In the genomic region with DNA sequence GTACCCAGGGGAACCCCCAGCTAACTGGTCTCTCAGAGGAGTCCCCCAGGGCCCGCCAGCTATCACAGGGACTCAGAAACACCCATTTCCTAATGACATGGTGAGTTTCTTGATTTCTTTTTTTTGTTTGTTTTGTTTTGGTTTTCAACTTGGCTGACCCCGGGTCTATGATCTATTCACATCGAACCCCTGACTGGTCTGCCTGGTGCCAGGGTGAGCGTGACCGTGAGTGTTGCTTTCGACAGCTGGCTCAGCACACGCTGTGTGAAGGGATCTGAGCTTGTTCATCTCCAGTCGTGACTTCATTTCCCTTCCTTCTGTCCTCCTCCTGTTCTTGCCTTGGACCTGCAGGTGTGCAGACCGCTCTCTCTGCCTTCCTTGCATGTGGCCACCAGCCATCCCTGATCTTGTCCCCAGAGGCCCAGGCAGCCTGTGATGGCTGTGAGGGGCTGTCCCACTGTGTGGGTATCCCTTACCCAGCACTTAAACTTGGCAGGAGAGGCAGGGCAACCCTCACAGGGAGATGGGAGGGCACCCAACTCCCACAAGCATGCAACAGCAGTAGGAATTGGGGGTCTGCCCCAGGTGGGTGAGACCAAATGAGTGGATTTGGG, we compare ENCODE assay signal across 31 cellular contexts. TPM values are rescaled to one million over a fixed set of nuclear protein-coding genes. Genes with fewer than 3 reads are reported as not detected.
DNase-seq lines count a peak whose midpoint lies in the region; ATAC-seq, FAIRE-seq and TF ChIP-seq lines count a peak whose summit lies in the region.
"Had no signal": no experiment of that assay in that cellular context is flagged by ENCODE, and none has a peak within 500 bp of the region (broad histone marks: within the 10 kb centered on the region; RNA-seq: fewer than 3 reads in every experiment).

No MANE protein-coding gene starts in this region.

- intact Hi-C loops in activated naive CD4-positive, alpha-beta T cell treated with anti-CD3 and anti-CD28 coated beads for 36 hours (cut with micrococcal nuclease), result loop anchor here (2.0 kb wide), 1 partner anchor 57 kb away; no protein-coding TSS in a partner anchor

- H3K36me3 Mint-ChIP-seq in activated naive CD4-positive, alpha-beta T cell treated with anti-CD3 and anti-CD28 coated beads, Interleukin-2, amount 10 ng/mL, durations not matched to agents 7 days and 5 days, result no peaks in the 10 kb centered on the region
- H3K36me3 Mint-ChIP-seq in activated naive CD4-positive, alpha-beta T cell treated with anti-CD3 and anti-CD28 coated beads for 36 hours (ENCODE audit: low read depth), result no peaks in the 10 kb centered on the region
- H3K36me3 Mint-ChIP-seq in endodermal cell (ENCODE audit: low read depth) (peaks cover 4% of the 10 kb centered on the region), neural progenitor cell (peaks cover 2% of the 10 kb centered on the region)
- H3K36me3 Mint-ChIP-seq: activated CD8-positive, alpha-beta memory T cell treated with anti-CD3 and anti-CD28 coated beads, Interleukin-2, amount 10 ng/mL, durations not matched to agents 7 days and 5 days had no signal

- 94 to 96% methylated on average over 6 to 9 of the region's 9 CpGs for WGBS in endodermal cell (ENCODE audit: insufficient coverage in 1 of 2, insufficient read length in 1 of 2), 2 experiments

- no peaks in the 10 kb centered on the region for H3K4me1 Mint-ChIP-seq in activated naive CD4-positive, alpha-beta T cell treated with anti-CD3 and anti-CD28 coated beads, Interleukin-2, amount 10 ng/mL, durations not matched to agents 7 days and 5 days
- H3K4me1 Mint-ChIP-seq in activated naive CD4-positive, alpha-beta T cell treated with anti-CD3 and anti-CD28 coated beads for 36 hours (ENCODE audit: low read depth), result no peaks in the 10 kb centered on the region
- H3K4me1 Mint-ChIP-seq in endodermal cell (peaks cover 4% of the 10 kb centered on the region), neural progenitor cell (peaks cover 21% of the 10 kb centered on the region)
- H3K4me1 Mint-ChIP-seq: activated naive CD8-positive, alpha-beta T cell treated with anti-CD3 and anti-CD28 coated beads, Interleukin-2, amount 50 U/mL, for 24 hours had no signal

- no peaks in the 10 kb centered on the region for H3K79me2 ChIP-seq in neural progenitor cell (ENCODE audit: low read depth)

- CTCF ChIA-PET in activated naive CD4-positive, alpha-beta T cell treated with anti-CD3 and anti-CD28 coated beads, Interleukin-2, amount 10 ng/mL, durations not matched to agents 7 days and 5 days (lab: Charles Lee), result interaction anchor here (0.6 to 1.1 kb wide), 2 partner anchors 18 to 63 kb away, joined by 3 to 4 read pairs; no protein-coding TSS in a partner anchor
- CTCF ChIA-PET in activated naive CD4-positive, alpha-beta T cell treated with anti-CD3 and anti-CD28 coated beads for 36 hours (lab: Charles Lee), result interaction anchor here (1.1 kb wide), 1 partner anchor 72 kb away, joined by 3 read pairs; no protein-coding TSS in a partner anchor

- ATAC-seq in GM19328 (IDR thresholded peaks at IDR 0.05; ENCODE audit: unreplicated experiment), result no peak
- ATAC-seq in GM18868 (IDR thresholded peaks at IDR 0.05; ENCODE audit: unreplicated experiment), result no peak
- no peak for ATAC-seq in HG03045 (IDR thresholded peaks at IDR 0.05; ENCODE audit: unreplicated experiment)
- ATAC-seq: activated CD8-positive, alpha-beta memory T cell treated with anti-CD3 and anti-CD28 coated beads, Interleukin-2, amount 10 ng/mL, durations not matched to agents 7 days and 5 days; activated T-cell treated with anti-CD3 and anti-CD28 coated beads, Interleukin-2, amount 50 U/mL, for 4 hours; Panc1 had no signal

- H3K27me3 ChIP-seq in endodermal cell (ENCODE audit: control insufficient read depth, insufficient read depth, low read length, poor library complexity, severe bottlenecking) (no peaks in the 10 kb centered on the region), neural progenitor cell (peaks cover 12% of the 10 kb centered on the region)
- H3K27me3 ChIP-seq: colonic mucosa, upper lobe of left lung had no signal

- H3K27ac ChIP-seq in endodermal cell (ENCODE audit: low read depth, low read length) (no peak overlapping the region), neural progenitor cell (no peak overlapping the region)
- H3K27ac ChIP-seq: colonic mucosa, psoas muscle, sigmoid colon, upper lobe of left lung had no signal

- H3K9me3 ChIP-seq in endodermal cell (ENCODE audit: control insufficient read depth, low read length) (no peaks in the 10 kb centered on the region), neural progenitor cell (ENCODE audit: low read depth) (no peaks in the 10 kb centered on the region)
- H3K9me3 ChIP-seq: colonic mucosa, psoas muscle, sigmoid colon, upper lobe of left lung had no signal

- no peaks in the 10 kb centered on the region for H4K20me1 ChIP-seq in neural progenitor cell (ENCODE audit: low read depth)

- no peaks in the 10 kb centered on the region for H3K27me3 Mint-ChIP-seq in activated naive CD4-positive, alpha-beta T cell treated with anti-CD3 and anti-CD28 coated beads, Interleukin-2, amount 10 ng/mL, durations not matched to agents 7 days and 5 days
- no peaks in the 10 kb centered on the region for H3K27me3 Mint-ChIP-seq in activated naive CD4-positive, alpha-beta T cell treated with anti-CD3 and anti-CD28 coated beads for 36 hours (ENCODE audit: low read depth)
- H3K27me3 Mint-ChIP-seq in endodermal cell (ENCODE audit: insufficient read depth), result peaks cover 27% of the 10 kb centered on the region
- H3K27me3 Mint-ChIP-seq in neural progenitor cell (ENCODE audit: insufficient read depth, low read depth), result peaks cover 9% of the 10 kb centered on the region
- H3K27me3 Mint-ChIP-seq: activated CD8-positive, alpha-beta memory T cell treated with anti-CD3 and anti-CD28 coated beads, Interleukin-2, amount 10 ng/mL, durations not matched to agents 7 days and 5 days; activated naive CD8-positive, alpha-beta T cell treated with anti-CD3 and anti-CD28 coated beads, Interleukin-2, amount 50 U/mL, for 24 hours; CD4-positive, alpha-beta memory T cell had no signal

- H3K9ac ChIP-seq in endodermal cell (ENCODE audit: extremely low read depth, low read length, poor library complexity, severe bottlenecking) (no peak overlapping the region), neural progenitor cell (no peak overlapping the region)

- H3K4me3 ChIP-seq in endodermal cell (ENCODE audit: low read length), result no peak overlapping the region
- H3K4me3 ChIP-seq in neural progenitor cell, result no peak overlapping the region
- H3K4me3 ChIP-seq: colonic mucosa, psoas muscle, sigmoid colon, upper lobe of left lung had no signal

- no peaks in the 10 kb centered on the region for H3K4me1 ChIP-seq in endodermal cell (ENCODE audit: control insufficient read depth, insufficient read depth, low read length)
- H3K4me1 ChIP-seq in neural progenitor cell, result peaks cover 8% of the 10 kb centered on the region
- H3K4me1 ChIP-seq: colonic mucosa had no signal

- no peak overlapping the region for H2AFZ ChIP-seq in neural progenitor cell (replicated peaks)

- no peak for DNase-seq in activated naive CD4-positive, alpha-beta T cell treated with anti-CD3 and anti-CD28 coated beads, Interleukin-2, amount 10 ng/mL, durations not matched to agents 7 days and 5 days
- no peak for DNase-seq in activated naive CD4-positive, alpha-beta T cell treated with anti-CD3 and anti-CD28 coated beads for 36 hours
- peak; percentile 41 for DNase-seq in endodermal cell
- no peak for DNase-seq in neural progenitor cell (ENCODE audit: low spot score)
- no peak for DNase-seq in GM19239 (ENCODE audit: insufficient read length, low spot score)
- DNase-seq: activated CD8-positive, alpha-beta memory T cell treated with anti-CD3 and anti-CD28 coated beads, Interleukin-2, amount 10 ng/mL, durations not matched to agents 7 days and 5 days; activated gamma-delta T cell; activated naive CD8-positive, alpha-beta T cell treated with anti-CD3 and anti-CD28 coated beads, Interleukin-2, amount 50 U/mL, for 24 hours; activated T-cell treated with anti-CD3 and anti-CD28 coated beads, Interleukin-2, amount 50 U/mL, for 4 hours; AML-193; CD4-positive, alpha-beta memory T cell; colonic mucosa; effector memory CD4-positive, alpha-beta T cell; hippocampal formation; left cardiac atrium; MM.1S; NCI-H2029 treated with DMSO at 0.1 percent for 48 hours; NCI-H526 treated with DMSO at 0.1 percent for 48 hours; psoas muscle; Right ventricle myocardium superior; sigmoid colon; stimulated activated CD4-positive, alpha-beta T cell treated with anti-CD3 and anti-CD28 coated beads, Interleukin-4, amount 100 ng/mL, for 24 hours; T-helper 2 cell; upper lobe of left lung had no signal

- H3F3A ChIP-seq in neural progenitor cell (ENCODE audit: low read depth), result peaks cover 13% of the 10 kb centered on the region

- no peak overlapping the region for H3K4me2 ChIP-seq in neural progenitor cell

- peak overlapping the region; percentile 73 for H3K27ac Mint-ChIP-seq in activated naive CD4-positive, alpha-beta T cell treated with anti-CD3 and anti-CD28 coated beads, Interleukin-2, amount 10 ng/mL, durations not matched to agents 7 days and 5 days
- no peak overlapping the region for H3K27ac Mint-ChIP-seq in activated naive CD4-positive, alpha-beta T cell treated with anti-CD3 and anti-CD28 coated beads for 36 hours
- no peak overlapping the region for H3K27ac Mint-ChIP-seq in endodermal cell
- peak overlapping the region; percentile 95 for H3K27ac Mint-ChIP-seq in neural progenitor cell
- H3K27ac Mint-ChIP-seq: activated CD8-positive, alpha-beta memory T cell treated with anti-CD3 and anti-CD28 coated beads, Interleukin-2, amount 10 ng/mL, durations not matched to agents 7 days and 5 days; activated naive CD8-positive, alpha-beta T cell treated with anti-CD3 and anti-CD28 coated beads, Interleukin-2, amount 50 U/mL, for 24 hours; CD4-positive, alpha-beta memory T cell had no signal

- no peaks in the 10 kb centered on the region for H3K36me3 ChIP-seq in endodermal cell (ENCODE audit: control insufficient read depth, insufficient read depth, low read length)
- no peaks in the 10 kb centered on the region for H3K36me3 ChIP-seq in neural progenitor cell
- H3K36me3 ChIP-seq: colonic mucosa had no signal

- no peaks in the 10 kb centered on the region for H3K9me3 Mint-ChIP-seq in activated naive CD4-positive, alpha-beta T cell treated with anti-CD3 and anti-CD28 coated beads, Interleukin-2, amount 10 ng/mL, durations not matched to agents 7 days and 5 days
- no peaks in the 10 kb centered on the region for H3K9me3 Mint-ChIP-seq in activated naive CD4-positive, alpha-beta T cell treated with anti-CD3 and anti-CD28 coated beads for 36 hours
- H3K9me3 Mint-ChIP-seq in endodermal cell (no peaks in the 10 kb centered on the region), neural progenitor cell (no peaks in the 10 kb centered on the region)
- H3K9me3 Mint-ChIP-seq: activated naive CD8-positive, alpha-beta T cell treated with anti-CD3 and anti-CD28 coated beads, Interleukin-2, amount 50 U/mL, for 24 hours; activated T-cell treated with anti-CD3 and anti-CD28 coated beads, Interleukin-2, amount 50 U/mL, for 4 hours; CD4-positive, alpha-beta memory T cell had no signal

- FAIRE-seq in GM19239 (lab: Jason Lieb, UNC), result no peak
- FAIRE-seq: A204.1, D721Med had no signal

- no peak for TF ChIP-seq CTCF in endodermal cell (conservative IDR thresholded peaks at IDR 0.05)
- TF ChIP-seq CTCF in neural progenitor cell (IDR thresholded peaks at IDR 0.05), result no peak

- no peak overlapping the region for H3K4me3 Mint-ChIP-seq in activated naive CD4-positive, alpha-beta T cell treated with anti-CD3 and anti-CD28 coated beads, Interleukin-2, amount 10 ng/mL, durations not matched to agents 7 days and 5 days
- H3K4me3 Mint-ChIP-seq in activated naive CD4-positive, alpha-beta T cell treated with anti-CD3 and anti-CD28 coated beads for 36 hours, result no peak overlapping the region
- H3K4me3 Mint-ChIP-seq in endodermal cell (no peak overlapping the region), neural progenitor cell (peak overlapping the region; percentile 57)
- H3K4me3 Mint-ChIP-seq: activated CD8-positive, alpha-beta memory T cell treated with anti-CD3 and anti-CD28 coated beads, Interleukin-2, amount 10 ng/mL, durations not matched to agents 7 days and 5 days; activated naive CD8-positive, alpha-beta T cell treated with anti-CD3 and anti-CD28 coated beads, Interleukin-2, amount 50 U/mL, for 24 hours; activated T-cell treated with anti-CD3 and anti-CD28 coated beads, Interleukin-2, amount 50 U/mL, for 4 hours; CD4-positive, alpha-beta memory T cell had no signal

RNA-seq across cellular contexts. Expression of gene TMEM161A, which starts 26.2 kb away (rescaled TPM):
- total RNA-seq in activated naive CD4-positive, alpha-beta T cell treated with anti-CD3 and anti-CD28 coated beads for 36 hours, result 10 to 100 TPM; 18.1 to 18.3 TPM
- total RNA-seq in endodermal cell (10 to 100 TPM; 56.1 to 66.6 TPM), neural progenitor cell (ENCODE audit: low replicate concordance) (13.3 and 38.3 TPM in 2 replicates)
- 40.4 TPM for polyA plus RNA-seq in endodermal cell (2013, experiment 1 of 2)
- polyA plus RNA-seq in endodermal cell (2013, experiment 2 of 2), result 37.8 TPM

RNA-seq across cellular contexts. Expression of gene SLC25A42, which starts 48.3 kb away (rescaled TPM):
- 1 to 10 TPM; 6.7 to 8.5 TPM for total RNA-seq in activated naive CD4-positive, alpha-beta T cell treated with anti-CD3 and anti-CD28 coated beads for 36 hours
- total RNA-seq in endodermal cell (1 to 10 TPM; 6.6 to 7.2 TPM), neural progenitor cell (ENCODE audit: low replicate concordance) (4.0 and 6.2 TPM in 2 replicates)
- polyA plus RNA-seq in endodermal cell (2013, experiment 1 of 2), result 7.0 TPM
- 7.3 TPM for polyA plus RNA-seq in endodermal cell (2013, experiment 2 of 2)

RNA-seq across cellular contexts. Expression of gene MEF2B, which starts 58.0 kb away (rescaled TPM):
- total RNA-seq in activated naive CD4-positive, alpha-beta T cell treated with anti-CD3 and anti-CD28 coated beads for 36 hours, result 1 to 10 TPM; 3.1 to 4.6 TPM
- total RNA-seq in endodermal cell (1 to 10 TPM; 1.2 to 1.6 TPM), neural progenitor cell (ENCODE audit: low replicate concordance) (0.15 TPM in 1 of 2 replicates, not detected in the other)
- 0.64 TPM for polyA plus RNA-seq in endodermal cell (2013, experiment 1 of 2)
- 0.99 TPM for polyA plus RNA-seq in endodermal cell (2013, experiment 2 of 2)
- total RNA-seq: epithelial cell of proximal tubule, sigmoid colon had no signal

Comparison
In these comparisons a context has a peak if more than half of its experiments do, and no peak if none do; other contexts are left out.
1. H3K27ac Mint-ChIP-seq: peak in activated naive CD4-positive, alpha-beta T cell treated with anti-CD3 and anti-CD28 coated beads, Interleukin-2, amount 10 ng/mL, durations not matched to agents 7 days and 5 days (single experiment) and neural progenitor cell (single experiment); none in activated naive CD4-positive, alpha-beta T cell treated with anti-CD3 and anti-CD28 coated beads for 36 hours (single experiment) and endodermal cell (single experiment).